ENCODE assay signal across 16 cellular contexts in genomic region chr17:804541-805435, GRCh38.
"Had no signal": no experiment of that assay in that cellular context is flagged by ENCODE, and none has a peak within 500 bp of the region (broad histone marks: within the 10 kb centered on the region; RNA-seq: fewer than 3 reads in every experiment).

No MANE protein-coding gene starts in this region.

- H3K27ac ChIP-seq: foreskin keratinocyte, ovary, sigmoid colon, stomach, testis, upper lobe of right lung had no signal

- DNase-seq: activated CD4-positive, alpha-beta T cell treated with anti-CD3 and anti-CD28 coated beads, Interleukin-2, amount 10 ng/mL, durations not matched to agents 7 days and 5 days; activated CD4-positive, CD25-positive, alpha-beta regulatory T cell; activated CD8-positive, alpha-beta memory T cell treated with anti-CD3 and anti-CD28 coated beads for 24 hours; effector memory CD4-positive, alpha-beta T cell; foreskin keratinocyte; kidney glomerular epithelial cell; mesendoderm; ovary; sigmoid colon; stimulated activated CD4-positive, alpha-beta T cell treated with anti-CD3 and anti-CD28 coated beads, Interleukin-1b, Interleukin-23, amount 100 ng/mL, for 48 hours; stomach; T-helper 17 cell; testis; upper lobe of right lung had no signal

- H3K9me3 Mint-ChIP-seq: activated CD4-positive, alpha-beta T cell treated with anti-CD3 and anti-CD28 coated beads, Interleukin-2, amount 10 ng/mL, durations not matched to agents 7 days and 5 days; activated T-helper 1 cell treated with anti-CD3 and anti-CD28 coated beads, Interleukin-12 subunit alpha, Interleukin-12 subunit beta, Interleukin-2, Interleukin-4 antibody, amounts not matched to agents 30 ng/mL and 10 ng/mL and 1 ng/mL, durations not matched to agents 14 hours and 24 hours and 36 hours; nephron had no signal

- H3K27me3 Mint-ChIP-seq: activated CD4-positive, alpha-beta T cell treated with anti-CD3 and anti-CD28 coated beads, Interleukin-2, amount 10 ng/mL, durations not matched to agents 7 days and 5 days had no signal

- H3K4me3 Mint-ChIP-seq: activated CD4-positive, alpha-beta T cell treated with anti-CD3 and anti-CD28 coated beads, Interleukin-2, amount 10 ng/mL, durations not matched to agents 7 days and 5 days; activated T-helper 1 cell treated with anti-CD3 and anti-CD28 coated beads, Interleukin-12 subunit alpha, Interleukin-12 subunit beta, Interleukin-2, Interleukin-4 antibody, amounts not matched to agents 30 ng/mL and 10 ng/mL and 1 ng/mL, durations not matched to agents 14 hours and 24 hours and 36 hours; nephron; T-helper 17 cell had no signal

- H3K27ac Mint-ChIP-seq: activated CD4-positive, alpha-beta T cell treated with anti-CD3 and anti-CD28 coated beads, Interleukin-2, amount 10 ng/mL, durations not matched to agents 7 days and 5 days; activated T-helper 1 cell treated with anti-CD3 and anti-CD28 coated beads, Interleukin-12 subunit alpha, Interleukin-12 subunit beta, Interleukin-2, Interleukin-4 antibody, amounts not matched to agents 30 ng/mL and 10 ng/mL and 1 ng/mL, durations not matched to agents 14 hours and 24 hours and 36 hours; nephron; T-helper 17 cell had no signal

- H3K36me3 ChIP-seq: ovary, upper lobe of right lung had no signal

- ATAC-seq: foreskin keratinocyte, T-helper 17 cell, upper lobe of right lung had no signal

- H3K9me3 ChIP-seq: ovary, sigmoid colon, stomach, testis, upper lobe of right lung had no signal

- H3K4me1 Mint-ChIP-seq: activated CD4-positive, alpha-beta T cell treated with anti-CD3 and anti-CD28 coated beads, Interleukin-2, amount 10 ng/mL, durations not matched to agents 7 days and 5 days; T-helper 17 cell had no signal

- H3K27me3 ChIP-seq: foreskin keratinocyte, ovary, sigmoid colon, stomach, testis, upper lobe of right lung had no signal

- H3K4me1 ChIP-seq: foreskin keratinocyte, sigmoid colon, stomach, testis, upper lobe of right lung had no signal

- H3K4me3 ChIP-seq: ovary, sigmoid colon, stomach, testis, upper lobe of right lung had no signal
